In the genomic region with DNA sequence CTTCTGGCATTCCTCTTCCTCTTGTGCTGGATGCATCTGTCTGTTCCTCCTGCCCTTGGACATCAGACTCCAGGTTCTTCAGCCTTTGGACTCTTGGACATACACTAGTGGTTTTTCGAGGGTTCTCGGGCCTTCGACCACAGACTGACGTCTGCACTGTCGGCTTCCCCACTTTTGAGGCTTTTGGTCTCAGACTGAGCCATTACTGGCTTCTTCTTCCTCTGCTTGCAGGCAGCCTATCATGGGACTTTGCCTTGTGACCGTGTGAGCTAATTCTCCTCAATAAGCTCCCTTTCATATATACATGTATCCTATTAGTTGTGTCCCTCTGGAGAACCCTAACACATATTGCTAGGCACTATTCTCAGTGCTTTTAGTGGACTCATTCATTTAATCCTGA, we compare ENCODE assay signal across 6 cellular contexts.
"Had no signal": no experiment of that assay in that cellular context is flagged by ENCODE, and none has a peak within 500 bp of the region (broad histone marks: within the 10 kb centered on the region; RNA-seq: fewer than 3 reads in every experiment).

No MANE protein-coding gene starts in this region.

- DNase-seq: GM23248, H9, HCEC 1CT, IMR-90, KG1 had no signal

- H3K4me3 ChIP-seq: GM23248, K562 had no signal

- ATAC-seq: K562 had no signal

- H3K27ac ChIP-seq: GM23248 had no signal
